In the genomic region with DNA sequence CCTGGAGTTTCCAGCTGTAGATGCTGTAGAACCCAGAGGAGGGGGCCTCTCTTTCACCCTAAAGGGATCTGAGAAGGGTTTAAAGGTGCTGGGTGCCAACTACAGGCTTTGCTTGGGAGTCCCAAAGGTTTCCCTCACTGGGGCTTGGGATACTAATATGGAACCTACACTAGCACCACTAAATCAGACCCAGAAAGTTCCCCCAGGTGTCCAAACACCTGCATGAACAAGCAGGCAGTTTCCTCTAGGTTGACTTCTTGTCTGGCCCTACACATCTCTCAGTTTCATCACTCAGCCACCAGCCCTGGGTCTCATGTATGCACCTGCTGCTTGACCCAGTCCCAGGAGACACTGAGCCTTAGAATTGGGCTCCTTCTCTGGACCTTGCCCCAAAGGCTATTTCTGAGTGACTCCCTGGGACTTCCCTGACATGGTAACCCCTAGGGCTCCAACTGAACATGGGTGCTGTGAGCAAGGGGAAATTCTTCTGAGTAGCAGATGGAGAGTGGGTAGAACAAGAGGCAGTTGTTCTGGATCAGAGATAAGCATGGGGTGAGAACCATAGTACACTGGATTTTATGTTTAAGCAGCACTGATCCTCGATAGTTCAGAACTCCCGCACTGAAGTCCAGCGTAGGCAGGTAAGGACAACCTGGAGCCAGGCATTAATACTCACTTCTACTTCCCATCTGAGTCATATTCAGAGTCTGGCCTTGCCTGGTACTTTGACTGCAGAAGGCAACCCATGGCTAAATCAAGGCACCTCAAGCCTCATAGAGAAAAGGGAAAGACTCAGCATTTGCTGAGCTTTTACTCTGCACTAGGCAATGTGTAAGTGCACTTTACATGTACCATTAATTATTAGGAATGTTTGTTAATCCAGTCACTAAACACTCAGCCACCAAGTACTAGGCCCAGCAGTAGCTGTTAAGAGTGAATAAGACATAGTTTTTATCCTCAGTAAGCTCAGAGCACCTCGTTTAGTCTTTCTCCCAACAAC, we compare ENCODE assay signal across 8 cellular contexts. TPM values are rescaled to one million over a fixed set of nuclear protein-coding genes. Genes with fewer than 3 reads are reported as not detected.
DNase-seq lines count a peak whose midpoint lies in the region; ATAC-seq, FAIRE-seq and TF ChIP-seq lines count a peak whose summit lies in the region.

No MANE protein-coding gene starts in this region.

- no peaks in the 10 kb centered on the region for H3K27me3 ChIP-seq in pancreas

- no peaks in the 10 kb centered on the region for H3K27me3 Mint-ChIP-seq in T-helper 1 cell treated with Interleukin-12 subunit alpha and Interleukin-12 subunit beta and Interleukin-4 antibody, amounts not matched to agents 30 μg/mL and 1 μg/mL, for 36 hours (ENCODE audit: low read depth)
- H3K27me3 Mint-ChIP-seq in activated naive CD8-positive, alpha-beta T cell treated with anti-CD3 and anti-CD28 coated beads, Interleukin-2, amount 10 ng/mL, durations not matched to agents 7 days and 5 days, result no peaks in the 10 kb centered on the region

- H3K27ac ChIP-seq in pancreas, result peak overlapping the region; percentile 49 to 93 (median 87)

- H3K9me3 ChIP-seq in pancreas, result no peaks in the 10 kb centered on the region

- POLR2A ChIA-PET in activated naive CD8-positive, alpha-beta T cell treated with anti-CD3 and anti-CD28 coated beads, Interleukin-2, amount 10 ng/mL, durations not matched to agents 7 days and 5 days (lab: Charles Lee), result interaction anchor here (1.0 to 1.3 kb wide), 2 partner anchors 18 to 30 kb away, joined by 3 to 4 read pairs; no protein-coding TSS in a partner anchor

- intact Hi-C loops in pancreas (cut with DNase I), result no loop called here

- H3K36me3 ChIP-seq in pancreas, result peaks cover 0 to 5% (median 0%) of the 10 kb centered on the region in 3 donors

- no peak for FAIRE-seq in pancreas (lab: Jason Lieb, UNC)

- peaks cover 57% of the 10 kb centered on the region for H3K4me1 Mint-ChIP-seq in T-helper 1 cell treated with Interleukin-12 subunit alpha and Interleukin-12 subunit beta and Interleukin-4 antibody, amounts not matched to agents 30 μg/mL and 1 μg/mL, for 36 hours (ENCODE audit: low read depth)
- H3K4me1 Mint-ChIP-seq in activated naive CD8-positive, alpha-beta T cell treated with anti-CD3 and anti-CD28 coated beads, Interleukin-2, amount 10 ng/mL, durations not matched to agents 7 days and 5 days, result peaks cover 52% of the 10 kb centered on the region

- H3K27ac Mint-ChIP-seq in T-helper 1 cell treated with Interleukin-12 subunit alpha and Interleukin-12 subunit beta and Interleukin-4 antibody, amounts not matched to agents 30 μg/mL and 1 μg/mL, for 36 hours, result peak overlapping the region; percentile 8
- peak overlapping the region; percentile 11 for H3K27ac Mint-ChIP-seq in activated naive CD8-positive, alpha-beta T cell treated with anti-CD3 and anti-CD28 coated beads, Interleukin-2, amount 10 ng/mL, durations not matched to agents 7 days and 5 days

- no peak for DNase-seq in T-helper 1 cell
- no peak for DNase-seq in activated naive CD8-positive, alpha-beta T cell treated with anti-CD3 and anti-CD28 coated beads, Interleukin-2, amount 10 ng/mL, durations not matched to agents 7 days and 5 days
- DNase-seq in pancreas, result no peak
- DNase-seq in DMS153 (lab: John Stamatoyannopoulos, UW), result no peak
- no peak for DNase-seq in DMS114 treated with DMSO at 0.1 percent for 48 hours (lab: John Stamatoyannopoulos, UW; ENCODE audit: unreplicated experiment)
- no peak for DNase-seq in mucosa of gallbladder (ENCODE audit: low spot score)

- H3K9me3 Mint-ChIP-seq in T-helper 1 cell treated with Interleukin-12 subunit alpha and Interleukin-12 subunit beta and Interleukin-4 antibody, amounts not matched to agents 30 μg/mL and 1 μg/mL, for 36 hours, result no peaks in the 10 kb centered on the region
- no peaks in the 10 kb centered on the region for H3K9me3 Mint-ChIP-seq in activated naive CD8-positive, alpha-beta T cell treated with anti-CD3 and anti-CD28 coated beads, Interleukin-2, amount 10 ng/mL, durations not matched to agents 7 days and 5 days

- H3K36me3 Mint-ChIP-seq in T-helper 1 cell treated with Interleukin-12 subunit alpha and Interleukin-12 subunit beta and Interleukin-4 antibody, amounts not matched to agents 30 μg/mL and 1 μg/mL, for 36 hours (ENCODE audit: low read depth), result peaks cover 40% of the 10 kb centered on the region
- peaks cover 54% of the 10 kb centered on the region for H3K36me3 Mint-ChIP-seq in activated naive CD8-positive, alpha-beta T cell treated with anti-CD3 and anti-CD28 coated beads, Interleukin-2, amount 10 ng/mL, durations not matched to agents 7 days and 5 days

- ATAC-seq in HG02981 (IDR thresholded peaks at IDR 0.05; ENCODE audit: unreplicated experiment) (peak; percentile 73), pancreas (no peak)
- no peak for ATAC-seq in activated naive CD8-positive, alpha-beta T cell treated with anti-CD3 and anti-CD28 coated beads, Interleukin-2, amount 10 ng/mL, durations not matched to agents 7 days and 5 days (ENCODE audit: low read depth)

- no peak overlapping the region for H3K4me3 ChIP-seq in pancreas

- H3K4me1 ChIP-seq in pancreas, result peaks cover 57 to 71% (median 66%) of the 10 kb centered on the region in 3 donors

- WGBS in pancreas, 2 donors, result 72 to 83% methylated on average over 4 of the region's 4 CpGs

- TF ChIP-seq CTCF in pancreas (IDR thresholded peaks at IDR 0.05), result no peak

- no peak overlapping the region for H3K4me3 Mint-ChIP-seq in T-helper 1 cell treated with Interleukin-12 subunit alpha and Interleukin-12 subunit beta and Interleukin-4 antibody, amounts not matched to agents 30 μg/mL and 1 μg/mL, for 36 hours
- no peak overlapping the region for H3K4me3 Mint-ChIP-seq in activated naive CD8-positive, alpha-beta T cell treated with anti-CD3 and anti-CD28 coated beads, Interleukin-2, amount 10 ng/mL, durations not matched to agents 7 days and 5 days

RNA-seq across cellular contexts. Expression of a gene that starts 16.8 kb away (rescaled TPM):
- 10 to 100 TPM; 61.7 to 64.5 TPM for total RNA-seq in activated naive CD8-positive, alpha-beta T cell treated with anti-CD3 and anti-CD28 coated beads, Interleukin-2, amount 10 ng/mL, durations not matched to agents 7 days and 5 days
- total RNA-seq in pancreas (10 to 100 TPM; 27.3 to 59.8 (median 40.0) TPM), mucosa of gallbladder (191 TPM)
- polyA plus RNA-seq in pancreas, result 10 to 100 TPM; 40.8 to 55.5 TPM

RNA-seq across cellular contexts. Expression of a gene that starts 33.2 kb away (rescaled TPM):
- 100 to 1,000 TPM; 111 to 114 TPM for total RNA-seq in activated naive CD8-positive, alpha-beta T cell treated with anti-CD3 and anti-CD28 coated beads, Interleukin-2, amount 10 ng/mL, durations not matched to agents 7 days and 5 days
- 1 to 10 TPM in 1 of 6 donors, under 1 TPM in 4, not detected in 1; 0.20 to 1.5 (median 0.79) TPM for total RNA-seq in pancreas
- polyA plus RNA-seq in pancreas, result under 1 TPM; 0.04 to 0.12 TPM
- total RNA-seq in mucosa of gallbladder, result 2.6 TPM

Comparison
In these comparisons a context has a peak if more than half of its experiments do, and no peak if none do; other contexts are left out.
1. RNA of a gene that starts 33.2 kb away (total RNA-seq): 111 to 114 TPM in activated naive CD8-positive, alpha-beta T cell treated with anti-CD3 and anti-CD28 coated beads, Interleukin-2, amount 10 ng/mL, durations not matched to agents 7 days and 5 days; 2.6 TPM in mucosa of gallbladder (single experiment) and 0.20 to 1.5 TPM in pancreas; every median in the first group is over 10 times any median in the second.